ENCODE assay signal across 33 cellular contexts in genomic region chr2:27009083-27009482, GRCh38.
"Had no signal": no experiment of that assay in that cellular context is flagged by ENCODE, and none has a peak within 500 bp of the region (broad histone marks: within the 10 kb centered on the region; RNA-seq: fewer than 3 reads in every experiment).

No MANE protein-coding gene starts in this region.

- H3K27me3 Mint-ChIP-seq: activated naive CD8-positive, alpha-beta T cell; activated T-cell treated with anti-CD3 and anti-CD28 coated beads, Interleukin-2, amount 50 U/mL, for 24 hours; activated T-helper 17 cell treated with anti-CD3 and anti-CD28 coated beads, Interleukin-2, amount 50 U/mL, for 72 hours had no signal

- DNase-seq: activated B cell treated with CpG ODN at 0.5 μM for 24 hours; activated CD4-positive, alpha-beta memory T cell treated with anti-CD3 and anti-CD28 coated beads for 36 hours; activated CD4-positive, alpha-beta T cell treated with anti-CD3 and anti-CD28 coated beads for 48 hours; activated CD8-positive, alpha-beta memory T cell treated with anti-CD3 and anti-CD28 coated beads, Interleukin-2, amount 10 ng/mL, durations not matched to agents 7 days and 5 days; activated CD8-positive, alpha-beta memory T cell treated with anti-CD3 and anti-CD28 coated beads, Interleukin-2, amount 50 U/mL, for 4 hours; activated CD8-positive, alpha-beta T cell treated with anti-CD3 and anti-CD28 coated beads, Interleukin-2, amount 10 ng/mL, durations not matched to agents 7 days and 5 days; activated effector memory CD4-positive, alpha-beta T cell treated with Interleukin-2 at 50 U/mL for 16 hours; activated gamma-delta T cell treated with Interleukin-2 at 50 U/mL for 16 hours; activated naive CD4-positive, alpha-beta T cell treated with anti-CD3 and anti-CD28 coated beads, Interleukin-2, amount 50 U/mL, for 16 hours; activated naive CD4-positive, alpha-beta T cell treated with Interleukin-2 at 50 U/mL for 16 hours; activated T-cell treated with anti-CD3 and anti-CD28 coated beads, Interleukin-2, amount 50 U/mL, for 24 hours; activated T-cell treated with anti-CD3 and anti-CD28 coated beads, Interleukin-2, amount 50 U/mL, for 72 hours; adrenal gland; amygdala; aorta; body of pancreas; central memory CD4-positive, alpha-beta T cell; dorsolateral prefrontal cortex; effector memory CD4-positive, alpha-beta T cell; endodermal cell; foreskin melanocyte; T-helper 1 cell; T-helper 17 cell; T1000; WERI-Rb-1 had no signal

- H3K4me1 ChIP-seq: gastroesophageal sphincter had no signal

- H3K9me3 ChIP-seq: adrenal gland, body of pancreas, gastroesophageal sphincter had no signal

- H3K27ac ChIP-seq: adrenal gland, body of pancreas, coronary artery, dorsolateral prefrontal cortex, gastroesophageal sphincter, WERI-Rb-1 had no signal

- H3K36me3 ChIP-seq: adrenal gland, gastroesophageal sphincter, WERI-Rb-1 had no signal

- H3K27me3 ChIP-seq: adrenal gland, body of pancreas, dorsolateral prefrontal cortex, gastroesophageal sphincter had no signal

- H3K27ac Mint-ChIP-seq: activated B cell treated with CpG ODN at 0.5 μM for 24 hours; activated CD4-positive, alpha-beta memory T cell treated with anti-CD3 and anti-CD28 coated beads for 36 hours; activated CD8-positive, alpha-beta memory T cell treated with anti-CD3 and anti-CD28 coated beads, Interleukin-2, amount 10 ng/mL, durations not matched to agents 7 days and 5 days; activated CD8-positive, alpha-beta T cell treated with anti-CD3 and anti-CD28 coated beads, Interleukin-2, amount 10 ng/mL, durations not matched to agents 7 days and 5 days; activated naive CD8-positive, alpha-beta T cell; activated T-cell treated with anti-CD3 and anti-CD28 coated beads, Interleukin-2, amount 50 U/mL, for 24 hours; activated T-cell treated with anti-CD3 and anti-CD28 coated beads, Interleukin-2, amount 50 U/mL, for 72 hours; activated T-helper 17 cell treated with anti-CD3 and anti-CD28 coated beads, Interleukin-2, amount 50 U/mL, for 72 hours; dendritic cell treated with granulocyte-macrophage colony-stimulating factor and Interleukin-4, amounts not matched to agents 40 ng/mL and 50 ng/mL, for 4 days; endodermal cell; T-helper 17 cell; T-helper 2 cell treated with Interferon-gamma antibody and Interleukin-4, amounts not matched to agents 5 μg/mL and 100 μg/mL, for 36 hours had no signal

- H3K9me3 Mint-ChIP-seq: activated B cell treated with CpG ODN at 0.5 μM for 24 hours; activated CD4-positive, alpha-beta memory T cell treated with anti-CD3 and anti-CD28 coated beads for 36 hours; activated T-cell treated with anti-CD3 and anti-CD28 coated beads, Interleukin-2, amount 50 U/mL, for 24 hours; activated T-cell treated with anti-CD3 and anti-CD28 coated beads, Interleukin-2, amount 50 U/mL, for 72 hours; activated T-helper 17 cell treated with anti-CD3 and anti-CD28 coated beads, Interleukin-2, amount 50 U/mL, for 72 hours; dendritic cell treated with granulocyte-macrophage colony-stimulating factor and Interleukin-4, amounts not matched to agents 40 ng/mL and 50 ng/mL, for 4 days; T-helper 2 cell treated with Interferon-gamma antibody and Interleukin-4, amounts not matched to agents 5 μg/mL and 100 μg/mL, for 36 hours had no signal

- H3K36me3 Mint-ChIP-seq: activated CD4-positive, alpha-beta memory T cell treated with anti-CD3 and anti-CD28 coated beads for 36 hours had no signal

- H3K4me3 Mint-ChIP-seq: activated B cell treated with CpG ODN at 0.5 μM for 24 hours; activated CD4-positive, alpha-beta memory T cell treated with anti-CD3 and anti-CD28 coated beads for 36 hours; activated CD8-positive, alpha-beta memory T cell treated with anti-CD3 and anti-CD28 coated beads, Interleukin-2, amount 10 ng/mL, durations not matched to agents 7 days and 5 days; activated CD8-positive, alpha-beta T cell treated with anti-CD3 and anti-CD28 coated beads, Interleukin-2, amount 10 ng/mL, durations not matched to agents 7 days and 5 days; activated naive CD8-positive, alpha-beta T cell; activated T-cell treated with anti-CD3 and anti-CD28 coated beads, Interleukin-2, amount 50 U/mL, for 24 hours; activated T-cell treated with anti-CD3 and anti-CD28 coated beads, Interleukin-2, amount 50 U/mL, for 72 hours; activated T-helper 17 cell treated with anti-CD3 and anti-CD28 coated beads, Interleukin-2, amount 50 U/mL, for 72 hours; dendritic cell treated with granulocyte-macrophage colony-stimulating factor and Interleukin-4, amounts not matched to agents 40 ng/mL and 50 ng/mL, for 4 days; endodermal cell; T-helper 17 cell; T-helper 2 cell treated with Interferon-gamma antibody and Interleukin-4, amounts not matched to agents 5 μg/mL and 100 μg/mL, for 36 hours had no signal

- H3K4me3 ChIP-seq: adrenal gland, body of pancreas, coronary artery, dorsolateral prefrontal cortex, gastroesophageal sphincter had no signal

- H3K4me1 Mint-ChIP-seq: activated B cell treated with CpG ODN at 0.5 μM for 24 hours had no signal

- ATAC-seq: activated CD4-positive, CD25-positive, alpha-beta regulatory T cell treated with anti-CD3 and anti-CD28 coated beads, Interleukin-2, amount 50 U/mL, for 24 hours; activated CD8-positive, alpha-beta memory T cell treated with anti-CD3 and anti-CD28 coated beads, Interleukin-2, amount 10 ng/mL, durations not matched to agents 7 days and 5 days; activated CD8-positive, alpha-beta T cell treated with anti-CD3 and anti-CD28 coated beads, Interleukin-2, amount 10 ng/mL, durations not matched to agents 7 days and 5 days; activated T-cell treated with anti-CD3 and anti-CD28 coated beads, Interleukin-2, amount 50 U/mL, for 72 hours; activated T-helper 17 cell treated with anti-CD3 and anti-CD28 coated beads, Interleukin-2, amount 50 U/mL, for 72 hours; body of pancreas; esophagus mucosa; gastroesophageal sphincter; T-helper 17 cell had no signal
